ENCODE assay signal across 8 cellular contexts in the genomic region with DNA sequence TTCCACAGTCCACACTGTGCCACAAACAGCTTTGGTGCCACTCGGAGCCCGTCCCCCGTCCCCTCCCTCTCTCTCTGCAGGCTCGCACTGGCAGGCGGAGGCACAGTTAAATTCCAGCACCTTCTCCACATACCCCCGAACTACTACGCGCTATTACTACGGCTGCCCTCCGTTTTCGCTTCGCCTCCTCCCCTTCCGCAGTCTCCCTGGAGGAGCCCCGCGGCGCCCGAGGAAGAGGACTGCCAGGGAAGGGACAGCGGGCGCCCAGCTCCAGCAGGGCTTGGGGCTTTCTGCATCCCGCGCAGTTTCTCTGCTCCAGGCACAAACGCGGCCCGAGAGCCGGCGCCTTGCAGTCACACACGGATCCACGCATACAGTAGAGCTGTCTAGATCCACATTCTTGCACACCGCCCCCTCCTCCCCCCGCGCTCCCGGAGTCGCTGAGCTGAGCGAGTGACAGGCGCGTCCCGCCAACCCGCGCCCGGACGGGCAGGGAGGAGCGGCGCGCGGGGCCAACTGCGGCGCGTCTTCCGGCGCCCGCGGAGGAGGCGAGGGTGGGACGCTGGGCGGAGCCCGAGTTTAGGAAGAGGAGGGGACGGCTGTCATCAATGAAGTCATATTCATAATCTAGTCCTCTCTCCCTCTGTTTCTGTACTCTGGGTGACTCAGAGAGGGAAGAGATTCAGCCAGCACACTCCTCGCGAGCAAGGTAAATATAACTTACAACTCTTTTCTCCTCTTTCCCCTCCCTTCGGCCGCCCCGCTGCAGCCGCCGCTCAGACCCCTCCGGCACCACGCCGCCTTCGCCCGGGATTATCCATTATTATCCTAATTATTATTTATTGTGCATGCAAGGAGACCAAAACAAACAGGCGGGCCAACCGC. TPM values are rescaled to one million over a fixed set of nuclear protein-coding genes. Genes with fewer than 3 reads are reported as not detected.
A peak's percentile ranks its signal among the peaks of the same experiment; 100 is the strongest.
DNase-seq lines count a peak whose midpoint lies in the region; ATAC-seq and TF ChIP-seq lines count a peak whose summit lies in the region.

Gene SMARCA2 (plus strand): TSS at position 652 of the 885 bp plus-strand sequence. CDS start 13,676 bp downstream, outside the sequence.

- peaks cover 0 to 23% (median 4%) of the 10 kb centered on the region in 4 donors for H3K4me1 ChIP-seq in Peyer's patch
- H3K4me1 ChIP-seq in muscle layer of duodenum (ENCODE audit: control insufficient read depth in 1 of 2, insufficient read depth in 2 of 2, low read length in 2 of 2) = peaks cover 13 to 17% of the 10 kb centered on the region in 2 donors

- TF ChIP-seq POLR2A in Peyer's patch (IDR thresholded peaks at IDR 0.05) = peak; percentile 95 to 97

- ATAC-seq in GM21723 (IDR thresholded peaks at IDR 0.05; ENCODE audit: unreplicated experiment) = peak; percentile 74
- peak; percentile 91 for ATAC-seq in esophagus mucosa

- H3K36me3 ChIP-seq in Peyer's patch (no peaks in the 10 kb centered on the region), muscle layer of duodenum (ENCODE audit: control insufficient read depth in 1 of 2, insufficient read depth in 2 of 2, low read length in 2 of 2) (peaks cover 0 to 4% of the 10 kb centered on the region in 2 donors)

- H3K27me3 ChIP-seq in Peyer's patch (no peaks in the 10 kb centered on the region), muscle layer of duodenum (ENCODE audit: low read depth, low read length) (no peaks in the 10 kb centered on the region)

- H3K9me3 ChIP-seq in Peyer's patch = no peaks in the 10 kb centered on the region
- H3K9me3 ChIP-seq in muscle layer of duodenum (ENCODE audit: control insufficient read depth in 1 of 2, low read length in 2 of 2) = no peaks in the 10 kb centered on the region

- H3K27ac ChIP-seq in Peyer's patch (peak within 1 kb of the TSS; percentile 95 to 98 (median 96)), muscle layer of duodenum (ENCODE audit: low read length) (peak within 1 kb of the TSS; percentile 78)

- in situ Hi-C loops in KBM-7 (cut with MboI; ENCODE audit: low pct_unique_long_range_greater_than_20kb, low sequenced_read_pairs) = no loop called here

- peak; percentile 61 for DNase-seq in DMS53 treated with DMSO at 0.1 percent for 48 hours (lab: John Stamatoyannopoulos, UW; ENCODE audit: unreplicated experiment)
- DNase-seq in KBM-7 = peak; percentile 98
- DNase-seq in Peyer's patch = peak; percentile 97 to 99 (median 99)
- DNase-seq in activated T-cell treated with anti-CD3 and anti-CD28 coated beads, Interleukin-2, amount 50 U/mL, for 48 hours = peak; percentile 96 to 98
- DNase-seq in stimulated activated CD8-positive, alpha-beta memory T cell treated with anti-CD3 and anti-CD28 coated beads, Interleukin-7, amount 100 ng/mL, for 24 hours (ENCODE audit: low read depth) = peak; percentile 88

- TF ChIP-seq CTCF in Peyer's patch (IDR thresholded peaks at IDR 0.05) = peak in 1 of 6 experiments; percentile 2

- H3K4me3 ChIP-seq in Peyer's patch (peak within 1 kb of the TSS; percentile 71 to 92 (median 82)), muscle layer of duodenum (ENCODE audit: low read depth in 1 of 2, low read length in 2 of 2) (peak within 1 kb of the TSS; percentile 82 to 97)

RNA-seq across cellular contexts. Expression of gene SMARCA2, which starts in this region (rescaled TPM):
- 100 to 1,000 TPM in 3 of 4 donors, 10 to 100 TPM in 1; 93.7 to 297 (median 113) TPM for total RNA-seq in Peyer's patch
- total RNA-seq in esophagus mucosa = 81.7 TPM

Comparison
In these comparisons a context has a peak if more than half of its experiments do, and no peak if none do; other contexts are left out.
1. Peak in every context shown above with its lines: DNase-seq, ATAC-seq, H3K4me3 ChIP-seq and H3K27ac ChIP-seq.